8 cellular contexts compared by ENCODE assay signal in the genomic region with DNA sequence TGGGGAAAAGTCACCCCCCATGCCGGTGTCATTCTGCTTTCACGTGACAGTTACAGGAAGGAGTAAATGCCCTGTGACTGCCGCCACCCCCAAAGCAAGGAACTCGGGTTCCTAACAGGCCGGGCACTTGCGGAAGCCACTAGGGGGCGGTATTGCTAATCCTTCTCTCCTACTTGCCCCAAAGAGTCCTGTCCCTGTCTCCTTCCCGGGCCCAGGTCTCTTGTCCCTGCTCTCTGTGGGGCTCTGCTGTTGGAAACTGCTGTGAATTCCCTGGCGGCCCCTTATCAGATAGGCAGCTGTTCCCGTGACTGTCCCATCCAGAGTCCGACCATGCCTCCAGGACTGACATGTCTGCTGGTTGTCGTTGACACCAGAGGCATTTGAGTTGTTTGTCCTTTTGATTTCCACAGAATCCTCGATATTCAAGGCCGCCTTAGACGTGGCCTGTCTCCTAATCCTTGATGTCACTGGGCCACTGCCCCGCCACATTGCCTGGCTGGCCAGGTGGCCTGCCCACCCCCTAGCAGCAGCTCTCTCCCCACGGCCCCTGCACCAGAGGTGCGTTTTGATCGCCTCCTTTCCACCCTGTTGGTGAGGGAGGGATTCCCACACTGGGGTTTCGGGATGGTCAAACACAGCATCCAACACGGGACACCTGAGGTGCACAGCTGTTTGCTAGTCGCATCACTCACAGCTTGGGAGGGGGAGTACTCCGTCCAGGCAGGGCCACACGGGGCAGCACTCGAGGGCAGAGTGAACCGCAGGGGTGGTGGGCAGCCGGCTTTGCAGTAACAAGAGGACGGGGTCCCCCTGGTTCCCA. TPM values are rescaled to one million over a fixed set of nuclear protein-coding genes. Genes with fewer than 3 reads are reported as not detected.
A peak's percentile ranks its signal among the peaks of the same experiment; 100 is the strongest.
DNase-seq lines count a peak whose midpoint lies in the region; ATAC-seq, FAIRE-seq and TF ChIP-seq lines count a peak whose summit lies in the region.

No MANE protein-coding gene starts in this region.

- no peaks in the 10 kb centered on the region for H3K27me3 Mint-ChIP-seq in activated T-cell treated with anti-CD3 and anti-CD28 coated beads, Interleukin-2, amount 50 U/mL, for 24 hours

- H3K27ac ChIP-seq in VCaP (peak overlapping the region; percentile 43), pancreas (no peak overlapping the region)

- no peaks in the 10 kb centered on the region for H3K4me1 Mint-ChIP-seq in activated T-cell treated with anti-CD3 and anti-CD28 coated beads, Interleukin-2, amount 50 U/mL, for 24 hours (ENCODE audit: low read depth)

- peaks cover 30% of the 10 kb centered on the region for H3K36me3 Mint-ChIP-seq in activated T-cell treated with anti-CD3 and anti-CD28 coated beads, Interleukin-2, amount 50 U/mL, for 24 hours (ENCODE audit: low read depth)

- H3K36me3 ChIP-seq in pancreas, result no peaks in the 10 kb centered on the region

- FAIRE-seq in pancreas (lab: Jason Lieb, UNC), result no peak

- H3K27ac Mint-ChIP-seq in activated T-cell treated with anti-CD3 and anti-CD28 coated beads, Interleukin-2, amount 50 U/mL, for 24 hours, result no peak overlapping the region

- no peaks in the 10 kb centered on the region for H3K9me3 ChIP-seq in pancreas

- 48 to 52% methylated on average over 28 of the region's 28 CpGs for WGBS in pancreas, 2 donors

- H3K4me3 ChIP-seq in pancreas, result no peak overlapping the region

- peak; percentile 38 for DNase-seq in activated T-cell treated with anti-CD3 and anti-CD28 coated beads, Interleukin-2, amount 50 U/mL, for 24 hours
- DNase-seq in activated T-cell treated with anti-CD3 and anti-CD28 coated beads, Interleukin-2, amount 50 U/mL, for 1 hour, result no peak
- peak; percentile 33 for DNase-seq in LoVo (ENCODE audit: low spot score)
- peak; percentile 43 for DNase-seq in fibroblast of peridontal ligament (ENCODE audit: extremely low read depth)
- peak; percentile 25 to 70 (median 50) for DNase-seq in pancreas
- DNase-seq in globus pallidus (ENCODE audit: low spot score), result no peak

- ATAC-seq in pancreas (peak; percentile 41 to 66 (median 58)), GM21576 (IDR thresholded peaks at IDR 0.05; ENCODE audit: unreplicated experiment) (no peak)

- H3K4me3 Mint-ChIP-seq in activated T-cell treated with anti-CD3 and anti-CD28 coated beads, Interleukin-2, amount 50 U/mL, for 24 hours, result no peak overlapping the region

- no peaks in the 10 kb centered on the region for H3K9me3 Mint-ChIP-seq in activated T-cell treated with anti-CD3 and anti-CD28 coated beads, Interleukin-2, amount 50 U/mL, for 24 hours

- H3K27me3 ChIP-seq in pancreas, result no peaks in the 10 kb centered on the region

- no peaks in the 10 kb centered on the region for H3K4me1 ChIP-seq in pancreas

- TF ChIP-seq CTCF in VCaP (conservative IDR thresholded peaks at IDR 0.05), result peak; percentile 95
- peak; percentile 43 to 59 (median 52) for TF ChIP-seq CTCF in pancreas (IDR thresholded peaks at IDR 0.05)

- intact Hi-C loops in pancreas (cut with DNase I), result no loop called here

RNA-seq across cellular contexts. Expression of a gene that starts 37.3 kb away (rescaled TPM):
- total RNA-seq in pancreas, result 1 to 10 TPM; 1.5 to 3.3 (median 3.1) TPM
- polyA plus RNA-seq in pancreas, result 1 to 10 TPM; 2.2 to 4.6 TPM

RNA-seq across cellular contexts. Expression of a gene that starts 57.4 kb away (rescaled TPM):
- 1 to 10 TPM in 2 of 6 donors, under 1 TPM in 4; 0.38 to 1.8 (median 0.57) TPM for total RNA-seq in pancreas
- 1 to 10 TPM; 1.9 to 3.3 TPM for polyA plus RNA-seq in pancreas

Comparison
In these comparisons a context has a peak if more than half of its experiments do, and no peak if none do; other contexts are left out.
1. DNase-seq: peak in activated T-cell treated with anti-CD3 and anti-CD28 coated beads, Interleukin-2, amount 50 U/mL, for 24 hours (single experiment), LoVo (single experiment), fibroblast of peridontal ligament (single experiment) and pancreas (6 of 6); none in activated T-cell treated with anti-CD3 and anti-CD28 coated beads, Interleukin-2, amount 50 U/mL, for 1 hour (single experiment) and globus pallidus (single experiment).